In genomic region chr17:54968259-54968953, GRCh38 we compare ENCODE assay signal across 8 cellular contexts. TPM values are rescaled to one million over a fixed set of nuclear protein-coding genes. Genes with fewer than 3 reads are reported as not detected.
A peak's percentile ranks its signal among the peaks of the same experiment; 100 is the strongest.
DNase-seq lines count a peak whose midpoint lies in the region; ATAC-seq lines count a peak whose summit lies in the region.

TSS of gene COX11 (minus strand) at chr17:54968654. CDS start at chr17:54968646, 8 bp downstream.
TSS of gene STXBP4 (plus strand) at chr17:54968765. CDS start at chr17:54986220, 17,455 bp downstream.

- DNase-seq in C1 segment of cervical spinal cord (lab: John Stamatoyannopoulos, UW): peak; percentile 65 to 94 (median 88)
- DNase-seq in NCI-H524 (lab: John Stamatoyannopoulos, UW): peak; percentile 95 to 98
- peak; percentile 95 for DNase-seq in activated CD4-positive, alpha-beta T cell treated with anti-CD3 and anti-CD28 coated beads for 48 hours
- DNase-seq in cortex of kidney (lab: John Stamatoyannopoulos, UW): peak; percentile 75
- peak; percentile 95 to 96 for DNase-seq in left colon
- DNase-seq in stimulated activated CD4-positive, alpha-beta T cell treated with anti-CD3 and anti-CD28 coated beads, Interleukin-1b, Interleukin-23, amount 100 ng/mL, for 4 hours (ENCODE audit: low read depth in 2 of 2): peak; percentile 90 to 91

- ATAC-seq in GM19328 (IDR thresholded peaks at IDR 0.05; ENCODE audit: unreplicated experiment) (peak; percentile 93), HG03460 (IDR thresholded peaks at IDR 0.05; ENCODE audit: unreplicated experiment) (peak; percentile 86), left colon (peak; percentile 94)

- intact Hi-C loops in left colon (cut with DNase I, micrococcal nuclease): no loop called here

RNA-seq across cellular contexts. Expression of gene COX11, which starts in this region (rescaled TPM):
- 10 to 100 TPM; 43.6 to 65.7 TPM for total RNA-seq in left colon

RNA-seq across cellular contexts. Expression of gene STXBP4, which starts in this region (rescaled TPM):
- total RNA-seq in left colon: 1 to 10 TPM; 5.2 to 6.9 TPM

Comparison
In these comparisons a context has a peak if more than half of its experiments do, and no peak if none do; other contexts are left out.
1. Peak in every context shown above with its lines: DNase-seq and ATAC-seq.